Comparison of ENCODE assay signal across 17 cellular contexts in the genomic region with DNA sequence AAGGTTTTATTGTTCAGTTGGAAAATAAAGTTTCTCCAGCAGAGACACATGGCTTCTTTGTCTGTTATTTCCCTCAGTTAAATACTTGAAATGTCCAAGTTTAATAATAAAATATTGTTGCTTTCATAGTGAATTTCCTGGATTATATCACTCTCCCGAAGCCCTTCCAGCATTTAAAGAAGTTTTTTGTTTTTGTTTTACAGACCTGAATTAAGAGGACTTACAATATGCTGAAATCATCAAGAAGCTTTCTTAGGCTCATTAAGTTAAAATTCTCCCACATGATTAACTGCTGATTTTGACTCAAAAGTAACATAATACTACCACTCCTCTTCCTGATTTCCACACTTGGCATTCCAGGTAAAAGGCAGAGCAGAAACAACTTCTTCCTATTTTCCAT.
"Had no signal": no experiment of that assay in that cellular context is flagged by ENCODE, and none has a peak within 500 bp of the region (broad histone marks: within the 10 kb centered on the region; RNA-seq: fewer than 3 reads in every experiment).

No MANE protein-coding gene starts in this region.

- H3K27me3 Mint-ChIP-seq: memory B cell; natural killer cell treated with Interleukin-12 subunit alpha and Interleukin-12 subunit beta and Interleukin-15 and Interleukin-18, amount 100 ng/mL, for 72 hours had no signal

- H3K9me3 ChIP-seq: esophagus muscularis mucosa had no signal

- ATAC-seq: gastroesophageal sphincter; lower lobe of right lung; natural killer cell treated with Interleukin-12 subunit alpha and Interleukin-12 subunit beta and Interleukin-15 and Interleukin-18, amount 100 ng/mL, for 72 hours; right cardiac atrium had no signal

- H3K27me3 ChIP-seq: esophagus muscularis mucosa, gastroesophageal sphincter had no signal

- H3K4me3 Mint-ChIP-seq: memory B cell; natural killer cell treated with Interleukin-12 subunit alpha and Interleukin-12 subunit beta and Interleukin-15 and Interleukin-18, amount 100 ng/mL, for 72 hours had no signal

- DNase-seq: effector memory CD4-positive, alpha-beta T cell; glutamatergic neuron; islet precursor cell; left ventricle myocardium inferior; lower lobe of right lung; midbrain; right cardiac atrium; small intestine; stimulated activated CD4-positive, alpha-beta T cell treated with anti-CD3 and anti-CD28 coated beads, Interleukin-12 subunit alpha, Interleukin-12 subunit beta, amount 100 ng/mL, for 4 hours; stimulated activated naive CD4-positive, alpha-beta T cell; trophoblast cell had no signal

- H3K27ac Mint-ChIP-seq: memory B cell; natural killer cell treated with Interleukin-12 subunit alpha and Interleukin-12 subunit beta and Interleukin-15 and Interleukin-18, amount 100 ng/mL, for 72 hours had no signal

- H3K36me3 ChIP-seq: esophagus muscularis mucosa, lower lobe of right lung had no signal

- H3K4me3 ChIP-seq: esophagus muscularis mucosa, gastroesophageal sphincter, left ventricle myocardium inferior, lower lobe of right lung had no signal

- H3K4me1 ChIP-seq: lower lobe of right lung had no signal

- H3K27ac ChIP-seq: epithelial cell of prostate, esophagus muscularis mucosa, gastroesophageal sphincter, left ventricle myocardium inferior, lower lobe of right lung, parathyroid adenoma had no signal
